1 cellular context compared by ENCODE assay signal in genomic region chrX:71068052-71068918, GRCh38.
TF ChIP-seq lines count a peak whose summit lies in the region.

TSS of gene SNX12 (minus strand) at chrX:71068334. CDS start at chrX:71068306, 28 bp downstream.

TF ChIP-seq in HepG2, 621 proteins besides CTCF, POLR2A, EP300 and RAD21 (continued from another document and continues in another):
- TF ChIP-seq SP2 (CRISPR knock-in tag; IDR thresholded peaks at IDR 0.05) (peak; percentile 87), NFRKB (IDR thresholded peaks at IDR 0.05) (no peak), ZNF343 (CRISPR knock-in tag; IDR thresholded peaks at IDR 0.05) (no peak), ZNF350 (CRISPR knock-in tag; IDR thresholded peaks at IDR 0.05; ENCODE audit: borderline replicate concordance, low read depth) (no peak), RARG (CRISPR knock-in tag; IDR thresholded peaks at IDR 0.05; ENCODE audit: low read depth) (no peak), SRSF4 (IDR thresholded peaks at IDR 0.05; ENCODE audit: low read depth, low read length, poor library complexity, severe bottlenecking) (no peak), ZNF382 (CRISPR knock-in tag; IDR thresholded peaks at IDR 0.05; ENCODE audit: borderline replicate concordance) (no peak), NRL (CRISPR knock-in tag; IDR thresholded peaks at IDR 0.05; ENCODE audit: borderline replicate concordance) (no peak), PBX3 (CRISPR knock-in tag; IDR thresholded peaks at IDR 0.05; ENCODE audit: borderline replicate concordance) (no peak), U2AF2 (IDR thresholded peaks at IDR 0.05; ENCODE audit: low read depth, low read length) (no peak), ZNF282 (IDR thresholded peaks at IDR 0.05; ENCODE audit: partially characterized antibody) (no peak), NAIF1 (CRISPR knock-in tag; IDR thresholded peaks at IDR 0.05; ENCODE audit: borderline replicate concordance) (no peak), ZNF639 (CRISPR knock-in tag; conservative IDR thresholded peaks at IDR 0.05) (no peak), JUNB (CRISPR knock-in tag; IDR thresholded peaks at IDR 0.05; ENCODE audit: borderline replicate concordance) (no peak), ZNF205 (CRISPR knock-in tag; IDR thresholded peaks at IDR 0.05) (no peak), ZNF18 (CRISPR knock-in tag; IDR thresholded peaks at IDR 0.05; ENCODE audit: insufficient replicate concordance) (no peak), ZNF510 (CRISPR knock-in tag; IDR thresholded peaks at IDR 0.05; ENCODE audit: low read depth) (no peak), ZNF24 (IDR thresholded peaks at IDR 0.05) (no peak), CCAR2 (optimal IDR thresholded peaks at IDR 0.05; ENCODE audit: low read depth, low read length) (no peak), REPIN1 (CRISPR knock-in tag; IDR thresholded peaks at IDR 0.05; ENCODE audit: borderline replicate concordance, low read depth) (no peak), IRF1 (CRISPR knock-in tag; IDR thresholded peaks at IDR 0.05; ENCODE audit: low read depth) (no peak), ZFP1 (CRISPR knock-in tag; IDR thresholded peaks at IDR 0.05) (no peak), NR2F2 (IDR thresholded peaks at IDR 0.05; ENCODE audit: borderline replicate concordance, low read depth) (no peak), CHD4 (IDR thresholded peaks at IDR 0.05; ENCODE audit: borderline replicate concordance, low read length) (no peak), ZNF879 (CRISPR knock-in tag; IDR thresholded peaks at IDR 0.05) (no peak), ZNF484 (CRISPR knock-in tag; IDR thresholded peaks at IDR 0.05; ENCODE audit: borderline replicate concordance, low read depth) (no peak), SMYD3 (CRISPR knock-in tag; IDR thresholded peaks at IDR 0.05) (no peak), ZNF883 (CRISPR knock-in tag; IDR thresholded peaks at IDR 0.05; ENCODE audit: not compliant biosample characterization) (no peak), BORCS8-MEF2B (CRISPR knock-in tag; IDR thresholded peaks at IDR 0.05) (no peak), ZNF446 (CRISPR knock-in tag; IDR thresholded peaks at IDR 0.05) (no peak), CREM (IDR thresholded peaks at IDR 0.05) (peak; percentile 56), CREM (CRISPR knock-in tag; IDR thresholded peaks at IDR 0.05) (no peak)
- TF ChIP-seq, protein P1, sequence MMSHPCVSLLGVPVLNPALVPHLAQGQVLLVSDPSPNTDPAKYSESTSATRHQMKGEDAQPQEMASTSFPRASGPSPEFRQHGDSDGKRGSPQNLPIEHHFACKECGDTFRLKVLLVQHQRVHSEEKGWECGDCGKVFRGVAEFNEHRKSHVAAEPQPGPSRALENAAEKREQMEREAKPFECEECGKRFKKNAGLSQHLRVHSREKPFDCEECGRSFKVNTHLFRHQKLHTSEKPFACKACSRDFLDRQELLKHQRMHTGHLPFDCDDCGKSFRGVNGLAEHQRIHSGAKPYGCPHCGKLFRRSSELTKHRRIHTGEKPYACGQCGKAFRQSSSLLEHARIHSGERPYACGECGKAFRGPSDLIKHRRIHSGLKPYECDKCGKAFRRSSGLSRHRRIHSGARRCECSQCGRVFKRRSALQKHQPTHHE (CRISPR knock-in tag; IDR thresholded peaks at IDR 0.05; ENCODE audit: borderline replicate concordance), result no peak
- TF ChIP-seq, protein P2, sequence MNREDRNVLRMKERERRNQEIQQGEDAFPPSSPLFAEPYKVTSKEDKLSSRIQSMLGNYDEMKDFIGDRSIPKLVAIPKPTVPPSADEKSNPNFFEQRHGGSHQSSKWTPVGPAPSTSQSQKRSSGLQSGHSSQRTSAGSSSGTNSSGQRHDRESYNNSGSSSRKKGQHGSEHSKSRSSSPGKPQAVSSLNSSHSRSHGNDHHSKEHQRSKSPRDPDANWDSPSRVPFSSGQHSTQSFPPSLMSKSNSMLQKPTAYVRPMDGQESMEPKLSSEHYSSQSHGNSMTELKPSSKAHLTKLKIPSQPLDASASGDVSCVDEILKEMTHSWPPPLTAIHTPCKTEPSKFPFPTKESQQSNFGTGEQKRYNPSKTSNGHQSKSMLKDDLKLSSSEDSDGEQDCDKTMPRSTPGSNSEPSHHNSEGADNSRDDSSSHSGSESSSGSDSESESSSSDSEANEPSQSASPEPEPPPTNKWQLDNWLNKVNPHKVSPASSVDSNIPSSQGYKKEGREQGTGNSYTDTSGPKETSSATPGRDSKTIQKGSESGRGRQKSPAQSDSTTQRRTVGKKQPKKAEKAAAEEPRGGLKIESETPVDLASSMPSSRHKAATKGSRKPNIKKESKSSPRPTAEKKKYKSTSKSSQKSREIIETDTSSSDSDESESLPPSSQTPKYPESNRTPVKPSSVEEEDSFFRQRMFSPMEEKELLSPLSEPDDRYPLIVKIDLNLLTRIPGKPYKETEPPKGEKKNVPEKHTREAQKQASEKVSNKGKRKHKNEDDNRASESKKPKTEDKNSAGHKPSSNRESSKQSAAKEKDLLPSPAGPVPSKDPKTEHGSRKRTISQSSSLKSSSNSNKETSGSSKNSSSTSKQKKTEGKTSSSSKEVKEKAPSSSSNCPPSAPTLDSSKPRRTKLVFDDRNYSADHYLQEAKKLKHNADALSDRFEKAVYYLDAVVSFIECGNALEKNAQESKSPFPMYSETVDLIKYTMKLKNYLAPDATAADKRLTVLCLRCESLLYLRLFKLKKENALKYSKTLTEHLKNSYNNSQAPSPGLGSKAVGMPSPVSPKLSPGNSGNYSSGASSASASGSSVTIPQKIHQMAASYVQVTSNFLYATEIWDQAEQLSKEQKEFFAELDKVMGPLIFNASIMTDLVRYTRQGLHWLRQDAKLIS (CRISPR knock-in tag; IDR thresholded peaks at IDR 0.05), result no peak
- TF ChIP-seq, protein P3, sequence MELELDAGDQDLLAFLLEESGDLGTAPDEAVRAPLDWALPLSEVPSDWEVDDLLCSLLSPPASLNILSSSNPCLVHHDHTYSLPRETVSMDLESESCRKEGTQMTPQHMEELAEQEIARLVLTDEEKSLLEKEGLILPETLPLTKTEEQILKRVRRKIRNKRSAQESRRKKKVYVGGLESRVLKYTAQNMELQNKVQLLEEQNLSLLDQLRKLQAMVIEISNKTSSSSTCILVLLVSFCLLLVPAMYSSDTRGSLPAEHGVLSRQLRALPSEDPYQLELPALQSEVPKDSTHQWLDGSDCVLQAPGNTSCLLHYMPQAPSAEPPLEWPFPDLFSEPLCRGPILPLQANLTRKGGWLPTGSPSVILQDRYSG (CRISPR knock-in tag; IDR thresholded peaks at IDR 0.05), result no peak
- TF ChIP-seq, protein P4, sequence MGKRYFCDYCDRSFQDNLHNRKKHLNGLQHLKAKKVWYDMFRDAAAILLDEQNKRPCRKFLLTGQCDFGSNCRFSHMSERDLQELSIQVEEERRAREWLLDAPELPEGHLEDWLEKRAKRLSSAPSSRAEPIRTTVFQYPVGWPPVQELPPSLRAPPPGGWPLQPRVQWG (CRISPR knock-in tag; IDR thresholded peaks at IDR 0.05; ENCODE audit: borderline replicate concordance, low read depth), result no peak
- TF ChIP-seq, protein P5, sequence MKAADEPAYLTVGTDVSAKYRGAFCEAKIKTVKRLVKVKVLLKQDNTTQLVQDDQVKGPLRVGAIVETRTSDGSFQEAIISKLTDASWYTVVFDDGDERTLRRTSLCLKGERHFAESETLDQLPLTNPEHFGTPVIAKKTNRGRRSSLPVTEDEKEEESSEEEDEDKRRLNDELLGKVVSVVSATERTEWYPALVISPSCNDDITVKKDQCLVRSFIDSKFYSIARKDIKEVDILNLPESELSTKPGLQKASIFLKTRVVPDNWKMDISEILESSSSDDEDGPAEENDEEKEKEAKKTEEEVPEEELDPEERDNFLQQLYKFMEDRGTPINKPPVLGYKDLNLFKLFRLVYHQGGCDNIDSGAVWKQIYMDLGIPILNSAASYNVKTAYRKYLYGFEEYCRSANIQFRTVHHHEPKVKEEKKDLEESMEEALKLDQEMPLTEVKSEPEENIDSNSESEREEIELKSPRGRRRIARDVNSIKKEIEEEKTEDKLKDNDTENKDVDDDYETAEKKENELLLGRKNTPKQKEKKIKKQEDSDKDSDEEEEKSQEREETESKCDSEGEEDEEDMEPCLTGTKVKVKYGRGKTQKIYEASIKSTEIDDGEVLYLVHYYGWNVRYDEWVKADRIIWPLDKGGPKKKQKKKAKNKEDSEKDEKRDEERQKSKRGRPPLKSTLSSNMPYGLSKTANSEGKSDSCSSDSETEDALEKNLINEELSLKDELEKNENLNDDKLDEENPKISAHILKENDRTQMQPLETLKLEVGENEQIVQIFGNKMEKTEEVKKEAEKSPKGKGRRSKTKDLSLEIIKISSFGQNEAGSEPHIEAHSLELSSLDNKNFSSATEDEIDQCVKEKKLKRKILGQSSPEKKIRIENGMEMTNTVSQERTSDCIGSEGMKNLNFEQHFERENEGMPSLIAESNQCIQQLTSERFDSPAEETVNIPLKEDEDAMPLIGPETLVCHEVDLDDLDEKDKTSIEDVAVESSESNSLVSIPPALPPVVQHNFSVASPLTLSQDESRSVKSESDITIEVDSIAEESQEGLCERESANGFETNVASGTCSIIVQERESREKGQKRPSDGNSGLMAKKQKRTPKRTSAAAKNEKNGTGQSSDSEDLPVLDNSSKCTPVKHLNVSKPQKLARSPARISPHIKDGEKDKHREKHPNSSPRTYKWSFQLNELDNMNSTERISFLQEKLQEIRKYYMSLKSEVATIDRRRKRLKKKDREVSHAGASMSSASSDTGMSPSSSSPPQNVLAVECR (CRISPR knock-in tag; IDR thresholded peaks at IDR 0.05; ENCODE audit: borderline replicate concordance), result peak; percentile 75
- TF ChIP-seq, protein P6, sequence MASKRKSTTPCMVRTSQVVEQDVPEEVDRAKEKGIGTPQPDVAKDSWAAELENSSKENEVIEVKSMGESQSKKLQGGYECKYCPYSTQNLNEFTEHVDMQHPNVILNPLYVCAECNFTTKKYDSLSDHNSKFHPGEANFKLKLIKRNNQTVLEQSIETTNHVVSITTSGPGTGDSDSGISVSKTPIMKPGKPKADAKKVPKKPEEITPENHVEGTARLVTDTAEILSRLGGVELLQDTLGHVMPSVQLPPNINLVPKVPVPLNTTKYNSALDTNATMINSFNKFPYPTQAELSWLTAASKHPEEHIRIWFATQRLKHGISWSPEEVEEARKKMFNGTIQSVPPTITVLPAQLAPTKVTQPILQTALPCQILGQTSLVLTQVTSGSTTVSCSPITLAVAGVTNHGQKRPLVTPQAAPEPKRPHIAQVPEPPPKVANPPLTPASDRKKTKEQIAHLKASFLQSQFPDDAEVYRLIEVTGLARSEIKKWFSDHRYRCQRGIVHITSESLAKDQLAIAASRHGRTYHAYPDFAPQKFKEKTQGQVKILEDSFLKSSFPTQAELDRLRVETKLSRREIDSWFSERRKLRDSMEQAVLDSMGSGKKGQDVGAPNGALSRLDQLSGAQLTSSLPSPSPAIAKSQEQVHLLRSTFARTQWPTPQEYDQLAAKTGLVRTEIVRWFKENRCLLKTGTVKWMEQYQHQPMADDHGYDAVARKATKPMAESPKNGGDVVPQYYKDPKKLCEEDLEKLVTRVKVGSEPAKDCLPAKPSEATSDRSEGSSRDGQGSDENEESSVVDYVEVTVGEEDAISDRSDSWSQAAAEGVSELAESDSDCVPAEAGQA (IDR thresholded peaks at IDR 0.05; ENCODE audit: low read depth), result 0 out of 2 replicates have a peak, but pooled peaks have one; percentile 63
- TF ChIP-seq, protein P6 (CRISPR knock-in tag; IDR thresholded peaks at IDR 0.05; ENCODE audit: borderline replicate concordance), result no peak
